ENCODE assay signal across 14 cellular contexts in genomic region chr1:31912087-31912780, GRCh38. TPM values are rescaled to one million over a fixed set of nuclear protein-coding genes. Genes with fewer than 3 reads are reported as not detected.
DNase-seq lines count a peak whose midpoint lies in the region; ATAC-seq and TF ChIP-seq lines count a peak whose summit lies in the region.
"Had no signal": no experiment of that assay in that cellular context is flagged by ENCODE, and none has a peak within 500 bp of the region (broad histone marks: within the 10 kb centered on the region; RNA-seq: fewer than 3 reads in every experiment).

No MANE protein-coding gene starts in this region.

- POLR2A ChIA-PET in naive thymus-derived CD8-positive, alpha-beta T cell (lab: Charles Lee): interaction anchor here (1.1 to 1.3 kb wide), 2 partner anchors 25 to 52 kb away, joined by 3 read pairs; no protein-coding TSS in a partner anchor

- peaks cover 44% of the 10 kb centered on the region for H3K36me3 Mint-ChIP-seq in CD4-positive, CD25-positive, alpha-beta regulatory T cell
- H3K36me3 Mint-ChIP-seq in activated T-helper 17 cell treated with anti-CD3 and anti-CD28 coated beads, Interleukin-2, amount 50 U/mL, for 72 hours (ENCODE audit: low read depth): peaks cover 100% of the 10 kb centered on the region
- peaks cover 9 to 95% (median 28%) of the 10 kb centered on the region in 3 donors for H3K36me3 Mint-ChIP-seq in naive thymus-derived CD8-positive, alpha-beta T cell

- H3K4me3 Mint-ChIP-seq in CD4-positive, CD25-positive, alpha-beta regulatory T cell: peak overlapping the region; percentile 12 to 56 (median 36)
- H3K4me3 Mint-ChIP-seq in activated T-helper 17 cell treated with anti-CD3 and anti-CD28 coated beads, Interleukin-2, amount 50 U/mL, for 72 hours: peak overlapping the region; percentile 35
- peak overlapping the region in 3 of 10 donors; percentile 3 to 39 (median 10) for H3K4me3 Mint-ChIP-seq in naive thymus-derived CD8-positive, alpha-beta T cell

- H3K27me3 Mint-ChIP-seq in CD4-positive, CD25-positive, alpha-beta regulatory T cell: no peaks in the 10 kb centered on the region
- no peaks in the 10 kb centered on the region for H3K27me3 Mint-ChIP-seq in activated T-helper 17 cell treated with anti-CD3 and anti-CD28 coated beads, Interleukin-2, amount 50 U/mL, for 72 hours
- H3K27me3 Mint-ChIP-seq in naive thymus-derived CD8-positive, alpha-beta T cell: no peaks in the 10 kb centered on the region
- H3K27me3 Mint-ChIP-seq: progenitor cell of endocrine pancreas had no signal

- intact Hi-C loops in heart left ventricle (cut with DNase I): no loop called here

- DNase-seq in CD4-positive, CD25-positive, alpha-beta regulatory T cell: no peak
- no peak for DNase-seq in naive thymus-derived CD8-positive, alpha-beta T cell
- no peak for DNase-seq in heart left ventricle
- DNase-seq: aorta, colonic mucosa, EL, erythroblast, NCI-H1105, WERI-Rb-1 had no signal

- H3K9me3 ChIP-seq in CD4-positive, CD25-positive, alpha-beta regulatory T cell (ENCODE audit: control insufficient read depth in 2 of 2, low read length in 2 of 2): no peaks in the 10 kb centered on the region
- H3K9me3 ChIP-seq in heart left ventricle: no peaks in the 10 kb centered on the region
- H3K9me3 ChIP-seq: colonic mucosa had no signal

- peaks cover 44 to 58% (median 53%) of the 10 kb centered on the region in 4 donors for H3K4me1 Mint-ChIP-seq in CD4-positive, CD25-positive, alpha-beta regulatory T cell
- peaks cover 35% of the 10 kb centered on the region for H3K4me1 Mint-ChIP-seq in activated T-helper 17 cell treated with anti-CD3 and anti-CD28 coated beads, Interleukin-2, amount 50 U/mL, for 72 hours
- peaks cover 16 to 59% (median 55%) of the 10 kb centered on the region in 4 donors for H3K4me1 Mint-ChIP-seq in naive thymus-derived CD8-positive, alpha-beta T cell

- TF ChIP-seq CTCF in heart left ventricle (IDR thresholded peaks at IDR 0.05): no peak

- no peaks in the 10 kb centered on the region for H3K9me3 Mint-ChIP-seq in CD4-positive, CD25-positive, alpha-beta regulatory T cell
- no peaks in the 10 kb centered on the region for H3K9me3 Mint-ChIP-seq in activated T-helper 17 cell treated with anti-CD3 and anti-CD28 coated beads, Interleukin-2, amount 50 U/mL, for 72 hours
- H3K9me3 Mint-ChIP-seq in naive thymus-derived CD8-positive, alpha-beta T cell: no peaks in the 10 kb centered on the region

- peaks cover 49% of the 10 kb centered on the region for H3K4me1 ChIP-seq in CD4-positive, CD25-positive, alpha-beta regulatory T cell (ENCODE audit: control insufficient read depth, insufficient read depth, low read length, poor library complexity, severe bottlenecking)
- peaks cover 0 to 39% (median 9%) of the 10 kb centered on the region in 12 donors for H3K4me1 ChIP-seq in heart left ventricle
- H3K4me1 ChIP-seq: colonic mucosa had no signal

- peak overlapping the region; percentile 35 to 87 (median 79) for H3K27ac Mint-ChIP-seq in CD4-positive, CD25-positive, alpha-beta regulatory T cell
- H3K27ac Mint-ChIP-seq in activated T-helper 17 cell treated with anti-CD3 and anti-CD28 coated beads, Interleukin-2, amount 50 U/mL, for 72 hours: peak overlapping the region; percentile 78
- peak overlapping the region; percentile 22 to 89 (median 69) for H3K27ac Mint-ChIP-seq in naive thymus-derived CD8-positive, alpha-beta T cell
- H3K27ac Mint-ChIP-seq: progenitor cell of endocrine pancreas had no signal

- no peaks in the 10 kb centered on the region for H3K27me3 ChIP-seq in CD4-positive, CD25-positive, alpha-beta regulatory T cell (ENCODE audit: control insufficient read depth, insufficient read depth, low read length)
- H3K27me3 ChIP-seq in heart left ventricle: no peaks in the 10 kb centered on the region
- H3K27me3 ChIP-seq: colonic mucosa had no signal

- 29 to 49% (median 38%) methylated on average over 1 of the region's 1 CpG for WGBS in heart left ventricle, 4 donors

- ATAC-seq in CD4-positive, CD25-positive, alpha-beta regulatory T cell (ENCODE audit: low read depth in 2 of 2): no peak
- ATAC-seq in GM18505 (IDR thresholded peaks at IDR 0.05; ENCODE audit: unreplicated experiment): no peak
- ATAC-seq in activated T-helper 17 cell treated with anti-CD3 and anti-CD28 coated beads, Interleukin-2, amount 50 U/mL, for 72 hours (replicated peaks): no peak
- ATAC-seq in naive thymus-derived CD8-positive, alpha-beta T cell: no peak
- no peak for ATAC-seq in GM18873 (IDR thresholded peaks at IDR 0.05; ENCODE audit: low FRiP score, unreplicated experiment)
- ATAC-seq in GM21717 (IDR thresholded peaks at IDR 0.05; ENCODE audit: unreplicated experiment): no peak
- no peak for ATAC-seq in heart left ventricle

- H3K27ac ChIP-seq in CD4-positive, CD25-positive, alpha-beta regulatory T cell (ENCODE audit: insufficient read depth, low read length, poor library complexity, severe bottlenecking): peak overlapping the region; percentile 49
- no peak overlapping the region for H3K27ac ChIP-seq in heart left ventricle
- H3K27ac ChIP-seq: colonic mucosa, WERI-Rb-1 had no signal

- peaks cover 77% of the 10 kb centered on the region for H3K36me3 ChIP-seq in CD4-positive, CD25-positive, alpha-beta regulatory T cell (ENCODE audit: control insufficient read depth, insufficient read depth, low read length)
- H3K36me3 ChIP-seq in heart left ventricle: peaks cover 0 to 100% (median 89%) of the 10 kb centered on the region in 9 donors

- TF ChIP-seq POLR2A in GM18505 (IDR thresholded peaks at IDR 0.05; ENCODE audit: borderline replicate concordance, extremely low read depth, insufficient read depth, insufficient read length) (peak; percentile 18), heart left ventricle (IDR thresholded peaks at IDR 0.05) (no peak)

- H3K4me3 ChIP-seq in CD4-positive, CD25-positive, alpha-beta regulatory T cell (ENCODE audit: low read depth, low read length): peak overlapping the region; percentile 60
- H3K4me3 ChIP-seq in heart left ventricle: no peak overlapping the region
- H3K4me3 ChIP-seq: colonic mucosa had no signal

RNA-seq across cellular contexts. Expression of gene PTP4A2, which starts 25.9 kb away (rescaled TPM):
- 364 TPM for total RNA-seq in CD4-positive, CD25-positive, alpha-beta regulatory T cell
- polyA plus RNA-seq in CD4-positive, CD25-positive, alpha-beta regulatory T cell: 100 to 1,000 TPM; 288 to 597 (median 387) TPM
- 100 to 1,000 TPM; 285 to 351 TPM for total RNA-seq in activated T-helper 17 cell treated with anti-CD3 and anti-CD28 coated beads, Interleukin-2, amount 50 U/mL, for 72 hours
- total RNA-seq in naive thymus-derived CD8-positive, alpha-beta T cell: 100 to 1,000 TPM; 230 to 235 TPM
- polyA plus RNA-seq in naive thymus-derived CD8-positive, alpha-beta T cell: 100 to 1,000 TPM; 287 to 748 (median 546) TPM
- total RNA-seq in heart left ventricle: 100 to 1,000 TPM; 217 to 354 (median 242) TPM
- polyA plus RNA-seq in heart left ventricle: 100 to 1,000 TPM in 1 of 2 donors, 10 to 100 TPM in 1; 74.4 to 290 TPM
